8 cellular contexts compared by ENCODE assay signal in the genomic region with DNA sequence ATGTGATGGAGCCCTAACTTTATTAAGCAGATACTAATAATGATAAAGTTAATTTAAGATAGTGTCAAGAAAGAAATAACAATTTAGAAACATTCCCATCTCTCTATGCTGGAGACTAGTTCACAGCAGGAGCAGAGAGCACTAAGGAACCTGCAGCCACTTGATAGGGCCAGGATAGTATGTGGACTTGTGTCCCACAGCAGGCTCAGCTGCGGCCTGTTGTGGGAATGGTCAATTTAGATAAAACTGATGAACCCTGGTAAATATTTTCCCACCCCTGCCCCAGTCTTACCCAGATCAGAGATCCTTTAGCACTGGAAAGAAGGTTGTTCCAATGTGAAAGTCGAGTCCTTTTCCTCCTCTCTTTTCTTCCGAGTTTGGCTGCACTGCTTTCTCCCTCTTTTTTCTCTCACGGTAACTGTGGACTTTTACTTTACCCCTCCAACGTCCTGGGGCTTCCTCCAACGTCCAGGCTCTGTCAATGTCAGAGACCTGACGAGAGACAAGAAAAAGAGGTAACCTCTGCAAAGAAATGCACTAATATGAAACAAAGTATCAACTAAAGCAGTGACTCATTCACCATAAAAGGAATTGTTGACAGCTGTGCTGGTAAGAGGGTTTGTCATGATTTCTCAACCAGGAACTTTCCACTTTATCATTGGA. TPM values are rescaled to one million over a fixed set of nuclear protein-coding genes. Genes with fewer than 3 reads are reported as not detected.
DNase-seq lines count a peak whose midpoint lies in the region; ATAC-seq, FAIRE-seq and TF ChIP-seq lines count a peak whose summit lies in the region.

A gene with protein sequence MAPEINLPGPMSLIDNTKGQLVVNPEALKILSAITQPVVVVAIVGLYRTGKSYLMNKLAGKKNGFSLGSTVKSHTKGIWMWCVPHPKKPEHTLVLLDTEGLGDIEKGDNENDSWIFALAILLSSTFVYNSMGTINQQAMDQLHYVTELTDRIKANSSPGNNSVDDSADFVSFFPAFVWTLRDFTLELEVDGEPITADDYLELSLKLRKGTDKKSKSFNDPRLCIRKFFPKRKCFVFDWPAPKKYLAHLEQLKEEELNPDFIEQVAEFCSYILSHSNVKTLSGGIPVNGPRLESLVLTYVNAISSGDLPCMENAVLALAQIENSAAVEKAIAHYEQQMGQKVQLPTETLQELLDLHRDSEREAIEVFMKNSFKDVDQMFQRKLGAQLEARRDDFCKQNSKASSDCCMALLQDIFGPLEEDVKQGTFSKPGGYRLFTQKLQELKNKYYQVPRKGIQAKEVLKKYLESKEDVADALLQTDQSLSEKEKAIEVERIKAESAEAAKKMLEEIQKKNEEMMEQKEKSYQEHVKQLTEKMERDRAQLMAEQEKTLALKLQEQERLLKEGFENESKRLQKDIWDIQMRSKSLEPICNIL (minus strand): TSS at position 544 of the 663 bp plus-strand sequence. CDS start 4,148 bp downstream, outside the sequence.

- peaks cover 48% of the 10 kb centered on the region for H3K4me1 Mint-ChIP-seq in activated CD8-positive, alpha-beta T cell treated with anti-CD3 and anti-CD28 coated beads for 36 hours (ENCODE audit: low read depth)
- H3K4me1 Mint-ChIP-seq in WTC11 = no peaks in the 10 kb centered on the region

- no peak within 1 kb of the TSS for H3K9ac ChIP-seq in fibroblast of lung (ENCODE audit: insufficient read depth, low read length)

- H3K27me3 Mint-ChIP-seq in activated CD8-positive, alpha-beta T cell treated with anti-CD3 and anti-CD28 coated beads for 36 hours = no peaks in the 10 kb centered on the region
- H3K27me3 Mint-ChIP-seq in WTC11 (ENCODE audit: low read depth) = no peaks in the 10 kb centered on the region

- H2AFZ ChIP-seq in fibroblast of lung (ENCODE audit: low read length) = peak within 1 kb of the TSS; percentile 54

- POLR2A ChIA-PET in activated CD8-positive, alpha-beta T cell treated with anti-CD3 and anti-CD28 coated beads for 36 hours (lab: Charles Lee) = interaction anchor here (1.0 to 4.3 kb wide), 16 partner anchors 10 to 235 kb away, joined by 3 to 40 read pairs (median 8); partner anchors contain the start of gene GBP4
- POLR2A ChIA-PET in WTC11 (lab: Charles Lee) = no interaction called here

- no peaks in the 10 kb centered on the region for H3K9me3 ChIP-seq in fibroblast of lung (ENCODE audit: control insufficient read depth, insufficient read depth, low read depth, low read length)

- no peaks in the 10 kb centered on the region for H4K20me1 ChIP-seq in fibroblast of lung (ENCODE audit: control insufficient read depth, extremely low read depth, insufficient read depth, low read length)

- H3K4me1 ChIP-seq in fibroblast of lung (ENCODE audit: control insufficient read depth, extremely low read depth, insufficient read depth, low read length) = peaks cover 6% of the 10 kb centered on the region

- no peak for TF ChIP-seq CTCF in activated CD8-positive, alpha-beta T cell treated with anti-CD3 and anti-CD28 coated beads for 36 hours (IDR thresholded peaks at IDR 0.05)
- no peak for TF ChIP-seq CTCF in fibroblast of lung (conservative IDR thresholded peaks at IDR 0.05 in 1 of 2, IDR thresholded peaks at IDR 0.05 in 1 of 2; ENCODE audit: low read depth in 1 of 2, low read length in 2 of 2)
- TF ChIP-seq CTCF in omental fat pad (IDR thresholded peaks at IDR 0.05) = no peak
- no peak for TF ChIP-seq CTCF in WTC11 (IDR thresholded peaks at IDR 0.05)

- peak within 1 kb of the TSS; percentile 87 for H3K4me3 Mint-ChIP-seq in activated CD8-positive, alpha-beta T cell treated with anti-CD3 and anti-CD28 coated beads for 36 hours
- H3K4me3 Mint-ChIP-seq in WTC11 = no peak within 1 kb of the TSS

- H3K79me2 ChIP-seq in fibroblast of lung (ENCODE audit: control insufficient read depth, insufficient read depth, low read length) = no peaks in the 10 kb centered on the region

- TF ChIP-seq POLR2A in GM18505 (IDR thresholded peaks at IDR 0.05; ENCODE audit: borderline replicate concordance, extremely low read depth, insufficient read depth, insufficient read length) = no peak

- peaks cover 3% of the 10 kb centered on the region for H3K9me3 Mint-ChIP-seq in activated CD8-positive, alpha-beta T cell treated with anti-CD3 and anti-CD28 coated beads for 36 hours
- H3K9me3 Mint-ChIP-seq in WTC11 = 0 out of 2 replicates have a peak, but pooled peaks cover 5% of the 10 kb centered on the region

- H3K4me2 ChIP-seq in fibroblast of lung (ENCODE audit: extremely low read depth, insufficient read depth, low read length) = peak within 1 kb of the TSS; percentile 89

- H3K27me3 ChIP-seq in fibroblast of lung (ENCODE audit: control insufficient read depth, insufficient read depth, low read length) = no peaks in the 10 kb centered on the region

- no peak for FAIRE-seq in HTR-8/SVneo (lab: Jason Lieb, UNC)

- H3K27ac Mint-ChIP-seq in activated CD8-positive, alpha-beta T cell treated with anti-CD3 and anti-CD28 coated beads for 36 hours = peak within 1 kb of the TSS; percentile 99
- no peak within 1 kb of the TSS; the same call in 1 of the 2 replicates for H3K27ac Mint-ChIP-seq in WTC11

- peak within 1 kb of the TSS; percentile 33 to 59 (median 50) for H3K4me3 ChIP-seq in fibroblast of lung (replicated peaks in 1 of 4; ENCODE audit: control extremely low read depth in 1 of 4, insufficient read depth in 1 of 4, low read depth in 3 of 4, low read length in 4 of 4)

- H3K36me3 Mint-ChIP-seq in activated CD8-positive, alpha-beta T cell treated with anti-CD3 and anti-CD28 coated beads for 36 hours (ENCODE audit: low read depth) = peaks cover 50% of the 10 kb centered on the region
- no peaks in the 10 kb centered on the region for H3K36me3 Mint-ChIP-seq in WTC11

- DNase-seq in GM03348 (ENCODE audit: low spot score) (peak; percentile 79), HTR-8/SVneo (ENCODE audit: insufficient read length, low spot score) (peak; percentile 63), fibroblast of lung (ENCODE audit: low read depth in 2 of 2) (peak; percentile 85 to 87), omental fat pad (ENCODE audit: low spot score) (no peak), WTC11 (ENCODE audit: low spot score) (no peak)
- peak; percentile 30 for DNase-seq in activated CD8-positive, alpha-beta T cell treated with anti-CD3 and anti-CD28 coated beads for 36 hours

- intact Hi-C loops in activated CD8-positive, alpha-beta T cell treated with anti-CD3 and anti-CD28 coated beads for 36 hours (cut with micrococcal nuclease) = loop anchor here (2.0 kb wide), 1 partner anchor 149 kb away; no protein-coding TSS in a partner anchor

- no peak within 1 kb of the TSS for H3K27ac ChIP-seq in fibroblast of lung (ENCODE audit: insufficient read depth, low read length)

- CTCF ChIA-PET in activated CD8-positive, alpha-beta T cell treated with anti-CD3 and anti-CD28 coated beads for 36 hours (lab: Charles Lee) = interaction anchor here (0.9 to 2.1 kb wide), 9 partner anchors 8 to 260 kb away, joined by 3 to 9 read pairs (median 4); partner anchors contain the start of gene GBP4
- CTCF ChIA-PET in WTC11 (lab: Charles Lee) = interaction anchor here (1.5 kb wide), 1 partner anchor 40 kb away, joined by 3 read pairs; no protein-coding TSS in a partner anchor

- ATAC-seq in GM21528 (IDR thresholded peaks at IDR 0.05; ENCODE audit: low FRiP score, unreplicated experiment) = peak; percentile 67
- peak; percentile 73 for ATAC-seq in activated CD8-positive, alpha-beta T cell treated with anti-CD3 and anti-CD28 coated beads for 36 hours
- ATAC-seq in omental fat pad (ENCODE audit: low FRiP score) = peak; percentile 85
- no peak for ATAC-seq in GM18505 (IDR thresholded peaks at IDR 0.05; ENCODE audit: unreplicated experiment)
- no peak for ATAC-seq in WTC11

- no peaks in the 10 kb centered on the region for H3K36me3 ChIP-seq in fibroblast of lung (ENCODE audit: control insufficient read depth, insufficient read depth, low read length)

TF ChIP-seq in WTC11, 78 proteins besides CTCF, POLR2A, EP300 and RAD21 (continues in another document):
- no peak for TF ChIP-seq FOXK1 (CRISPR knock-in tag; IDR thresholded peaks at IDR 0.05)
- TF ChIP-seq ZNF671 (CRISPR knock-in tag; IDR thresholded peaks at IDR 0.05) = no peak
- TF ChIP-seq, protein P1, sequence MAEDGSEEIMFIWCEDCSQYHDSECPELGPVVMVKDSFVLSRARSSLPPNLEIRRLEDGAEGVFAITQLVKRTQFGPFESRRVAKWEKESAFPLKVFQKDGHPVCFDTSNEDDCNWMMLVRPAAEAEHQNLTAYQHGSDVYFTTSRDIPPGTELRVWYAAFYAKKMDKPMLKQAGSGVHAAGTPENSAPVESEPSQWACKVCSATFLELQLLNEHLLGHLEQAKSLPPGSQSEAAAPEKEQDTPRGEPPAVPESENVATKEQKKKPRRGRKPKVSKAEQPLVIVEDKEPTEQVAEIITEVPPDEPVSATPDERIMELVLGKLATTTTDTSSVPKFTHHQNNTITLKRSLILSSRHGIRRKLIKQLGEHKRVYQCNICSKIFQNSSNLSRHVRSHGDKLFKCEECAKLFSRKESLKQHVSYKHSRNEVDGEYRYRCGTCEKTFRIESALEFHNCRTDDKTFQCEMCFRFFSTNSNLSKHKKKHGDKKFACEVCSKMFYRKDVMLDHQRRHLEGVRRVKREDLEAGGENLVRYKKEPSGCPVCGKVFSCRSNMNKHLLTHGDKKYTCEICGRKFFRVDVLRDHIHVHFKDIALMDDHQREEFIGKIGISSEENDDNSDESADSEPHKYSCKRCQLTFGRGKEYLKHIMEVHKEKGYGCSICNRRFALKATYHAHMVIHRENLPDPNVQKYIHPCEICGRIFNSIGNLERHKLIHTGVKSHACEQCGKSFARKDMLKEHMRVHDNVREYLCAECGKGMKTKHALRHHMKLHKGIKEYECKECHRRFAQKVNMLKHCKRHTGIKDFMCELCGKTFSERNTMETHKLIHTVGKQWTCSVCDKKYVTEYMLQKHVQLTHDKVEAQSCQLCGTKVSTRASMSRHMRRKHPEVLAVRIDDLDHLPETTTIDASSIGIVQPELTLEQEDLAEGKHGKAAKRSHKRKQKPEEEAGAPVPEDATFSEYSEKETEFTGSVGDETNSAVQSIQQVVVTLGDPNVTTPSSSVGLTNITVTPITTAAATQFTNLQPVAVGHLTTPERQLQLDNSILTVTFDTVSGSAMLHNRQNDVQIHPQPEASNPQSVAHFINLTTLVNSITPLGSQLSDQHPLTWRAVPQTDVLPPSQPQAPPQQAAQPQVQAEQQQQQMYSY (CRISPR knock-in tag; IDR thresholded peaks at IDR 0.05) = no peak
- TF ChIP-seq GTF2I (CRISPR knock-in tag; conservative IDR thresholded peaks at IDR 0.05) = no peak

RNA-seq across cellular contexts. Expression of the gene that starts here (rescaled TPM):
- total RNA-seq in activated CD8-positive, alpha-beta T cell treated with anti-CD3 and anti-CD28 coated beads for 36 hours = 100 to 1,000 TPM; 181 to 189 TPM
- total RNA-seq in fibroblast of lung = 70.7 and 96.8 TPM in 2 replicates
- polyA plus RNA-seq in fibroblast of lung = 19.6 and 50.6 TPM in 2 replicates
- 17.7 and 44.4 TPM in 2 replicates for polyA plus RNA-seq in fibroblast of lung (2012)
- polyA minus RNA-seq in fibroblast of lung (ENCODE audit: low replicate concordance) = 6.0 and 9.6 TPM in 2 replicates
- 100 to 1,000 TPM in 1 of 4 donors, 10 to 100 TPM in 3; 66.9 to 126 (median 81.6) TPM for total RNA-seq in omental fat pad
- total RNA-seq in WTC11 (2021) = 0.24 to 0.69 TPM (median 0.46 TPM) in 3 replicates

Comparison
In these comparisons a context has a peak if more than half of its experiments do, and no peak if none do; other contexts are left out.
1. RNA of the gene that starts here (total RNA-seq): 181 to 189 TPM in activated CD8-positive, alpha-beta T cell treated with anti-CD3 and anti-CD28 coated beads for 36 hours, 66.9 to 126 TPM in omental fat pad and 70.7 to 96.8 TPM in fibroblast of lung; 0.24 to 0.69 TPM in WTC11; every median in the first group is over 10 times any median in the second.
2. DNase-seq: peak in GM03348 (single experiment), HTR-8/SVneo (single experiment), activated CD8-positive, alpha-beta T cell treated with anti-CD3 and anti-CD28 coated beads for 36 hours (single experiment) and fibroblast of lung (2 of 2); none in omental fat pad (single experiment) and WTC11 (single experiment).
3. ATAC-seq: peak in GM21528 (single experiment), activated CD8-positive, alpha-beta T cell treated with anti-CD3 and anti-CD28 coated beads for 36 hours (single experiment) and omental fat pad (single experiment); none in GM18505 (single experiment) and WTC11 (single experiment).